Comparison of ENCODE assay signal across 19 cellular contexts in the genomic region with DNA sequence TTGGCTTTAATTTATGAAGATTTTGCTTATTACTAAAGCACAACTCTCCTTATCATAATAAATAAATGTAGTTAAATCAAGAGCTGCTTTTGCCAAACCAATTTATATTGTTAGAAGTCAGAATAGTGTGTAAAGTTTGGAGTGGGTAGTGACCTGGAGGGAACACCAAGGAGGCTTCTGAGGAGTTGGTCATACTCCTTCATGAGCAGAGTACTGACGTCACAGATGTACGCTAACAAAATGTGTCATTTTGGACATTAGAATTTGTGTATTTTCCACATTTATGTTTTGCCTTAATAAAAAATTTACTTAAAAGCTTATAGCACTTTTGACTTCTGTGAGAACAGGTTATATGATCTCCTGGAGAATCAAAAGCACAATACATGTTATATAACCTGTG.
DNase-seq lines count a peak whose midpoint lies in the region; ATAC-seq, FAIRE-seq and TF ChIP-seq lines count a peak whose summit lies in the region.
"Had no signal": no experiment of that assay in that cellular context is flagged by ENCODE, and none has a peak within 500 bp of the region (broad histone marks: within the 10 kb centered on the region; RNA-seq: fewer than 3 reads in every experiment).

No MANE protein-coding gene starts in this region.

- WGBS in HepG2 (ENCODE audit: low lambda C conversion rate), result 0% methylated on average over 2 of the region's 2 CpGs
- 50% methylated on average over 2 of the region's 2 CpGs for WGBS in right lobe of liver (ENCODE audit: insufficient coverage, low coverage, low lambda C conversion rate, missing lambda C conversion rate)

- no peak overlapping the region for H3K9ac ChIP-seq in HepG2 (ENCODE audit: insufficient read depth, low read depth, low read length)
- H3K9ac ChIP-seq: BLaER1 treated with 17β-estradiol and CSF1 and Interleukin-3, amounts not matched to agents 10 nM and 100 nM had no signal

- H3K4me1 ChIP-seq in HepG2 (ENCODE audit: insufficient read depth, low read length) (no peaks in the 10 kb centered on the region), right lobe of liver (no peaks in the 10 kb centered on the region), neuron (ENCODE audit: insufficient read depth, low read length) (peaks cover 9% of the 10 kb centered on the region)
- H3K4me1 ChIP-seq: A549; BLaER1 treated with 17β-estradiol and CSF1 and Interleukin-3, amounts not matched to agents 10 nM and 100 nM; Caco-2 had no signal

- H2AFZ ChIP-seq in HepG2 (ENCODE audit: low read length) (no peak overlapping the region), neuron (ENCODE audit: low read depth, low read length) (peak overlapping the region; percentile 30)

- H3K9me3 ChIP-seq in HepG2 (ENCODE audit: low read length) (no peaks in the 10 kb centered on the region), right lobe of liver (no peaks in the 10 kb centered on the region), neuron (ENCODE audit: low read length) (no peaks in the 10 kb centered on the region)
- H3K9me3 ChIP-seq: A549; BLaER1 treated with 17β-estradiol and CSF1 and Interleukin-3, amounts not matched to agents 10 nM and 100 nM; Caco-2 had no signal

- BruUV-seq in HepG2 (replicated peaks; lab: Mats Ljungman, UMichigan), result no TSS peak

- H3K36me3 ChIP-seq in HepG2 (replicated peaks in 1 of 2; ENCODE audit: control insufficient read depth in 1 of 2, insufficient read depth in 2 of 2, low read length in 2 of 2) (no peaks in the 10 kb centered on the region), right lobe of liver (no peaks in the 10 kb centered on the region), neuron (ENCODE audit: insufficient read depth, low read length) (no peaks in the 10 kb centered on the region)
- H3K36me3 ChIP-seq: BLaER1 treated with 17β-estradiol and CSF1 and Interleukin-3, amounts not matched to agents 10 nM and 100 nM had no signal

- H3K27ac ChIP-seq in HepG2 (ENCODE audit: extremely low read length, insufficient read depth, low read length) (no peak overlapping the region), right lobe of liver (no peak overlapping the region)
- H3K27ac ChIP-seq: 22Rv1; A549; BLaER1 treated with 17β-estradiol and CSF1 and Interleukin-3, amounts not matched to agents 10 nM and 100 nM; C4-2B had no signal

- no peak overlapping the region for H3K4me3 ChIP-seq in HepG2 (replicated peaks in 1 of 3; ENCODE audit: insufficient read depth in 1 of 3, low read depth in 2 of 3, low read length in 3 of 3)
- no peak overlapping the region for H3K4me3 ChIP-seq in right lobe of liver
- no peak overlapping the region for H3K4me3 ChIP-seq in neuron (ENCODE audit: low read length)
- H3K4me3 ChIP-seq: A549; BLaER1 treated with 17β-estradiol and CSF1 and Interleukin-3, amounts not matched to agents 10 nM and 100 nM had no signal

- no peaks in the 10 kb centered on the region for H4K20me1 ChIP-seq in HepG2 (ENCODE audit: insufficient read depth, low read length)
- H4K20me1 ChIP-seq: BLaER1 treated with 17β-estradiol and CSF1 and Interleukin-3, amounts not matched to agents 10 nM and 100 nM had no signal

- no peak for FAIRE-seq in HepG2 (lab: Jason Lieb, UNC)
- FAIRE-seq: A549, D721Med, G401.6, GM12891, GM19239 had no signal

- TF ChIP-seq CTCF in HepG2 (CRISPR knock-in tag; IDR thresholded peaks at IDR 0.05) (no peak), right lobe of liver (IDR thresholded peaks at IDR 0.05) (no peak)

- TF ChIP-seq POLR2A in HepG2 (IDR thresholded peaks at IDR 0.05; ENCODE audit: insufficient read depth in 1 of 2, low read depth in 2 of 2, low read length in 2 of 2) (no peak), right lobe of liver (IDR thresholded peaks at IDR 0.05) (no peak)

- H3K79me2 ChIP-seq in HepG2 (ENCODE audit: insufficient read depth, low read length), result no peaks in the 10 kb centered on the region

- in situ Hi-C loops in HepG2 (cut with HindIII; ENCODE audit: extremely low pct_ligation_motif_present, low pct_unique_long_range_greater_than_20kb), result no loop called here

- H3K4me2 ChIP-seq in HepG2 (ENCODE audit: low read depth, low read length), result no peak overlapping the region
- H3K4me2 ChIP-seq: A549; BLaER1 treated with 17β-estradiol and CSF1 and Interleukin-3, amounts not matched to agents 10 nM and 100 nM had no signal

- CTCF ChIA-PET in HepG2 (lab: Yijun Ruan, JAX; ENCODE audit: low intra/inter-chr PET ratio, low total read pairs), result no interaction called here

- H3K27me3 ChIP-seq in HepG2 (ENCODE audit: control insufficient read depth in 1 of 2, insufficient read depth in 2 of 2, low read length in 2 of 2), result no peaks in the 10 kb centered on the region
- no peaks in the 10 kb centered on the region for H3K27me3 ChIP-seq in right lobe of liver
- no peaks in the 10 kb centered on the region for H3K27me3 ChIP-seq in neuron (ENCODE audit: insufficient read depth, low read length)
- H3K27me3 ChIP-seq: BLaER1 treated with 17β-estradiol and CSF1 and Interleukin-3, amounts not matched to agents 10 nM and 100 nM had no signal

- ATAC-seq in HepG2 (no peak), right lobe of liver (no peak), HG02759 (IDR thresholded peaks at IDR 0.05; ENCODE audit: unreplicated experiment) (no peak)
- ATAC-seq: A549; CD8-positive, alpha-beta T cell had no signal

- intact Hi-C loops in HepG2 (cut with micrococcal nuclease; ENCODE audit: unreplicated experiment), result no loop called here
- intact Hi-C loops in right lobe of liver (cut with DNase I), result no loop called here

- TF ChIP-seq EP300 in HepG2 (IDR thresholded peaks at IDR 0.05; ENCODE audit: low read depth in 2 of 2, low read length in 2 of 2), result no peak
- no peak for TF ChIP-seq EP300 in HepG2 (CRISPR knock-in tag; IDR thresholded peaks at IDR 0.05; ENCODE audit: borderline replicate concordance)

- POLR2A ChIA-PET in HepG2 (lab: Yijun Ruan, JAX), result no interaction called here

- DNase-seq in HepG2 (ENCODE audit: low spot score), result no peak
- DNase-seq in right lobe of liver, result no peak
- DNase-seq in NCI-H226, result no peak
- DNase-seq: AML-193; Caco-2; Calu3; CD4-positive, alpha-beta T cell; CD8-positive, alpha-beta T cell; GF-D8 had no signal

- no peak for TF ChIP-seq RAD21 in HepG2 (CRISPR knock-in tag; IDR thresholded peaks at IDR 0.05)

TF ChIP-seq in HepG2, 621 proteins besides CTCF, POLR2A, EP300 and RAD21:
- TF ChIP-seq CREB1 (IDR thresholded peaks at IDR 0.05) (peak; percentile 84), CREB1 (CRISPR knock-in tag; IDR thresholded peaks at IDR 0.05) (no peak)
- TF ChIP-seq, protein P1, sequence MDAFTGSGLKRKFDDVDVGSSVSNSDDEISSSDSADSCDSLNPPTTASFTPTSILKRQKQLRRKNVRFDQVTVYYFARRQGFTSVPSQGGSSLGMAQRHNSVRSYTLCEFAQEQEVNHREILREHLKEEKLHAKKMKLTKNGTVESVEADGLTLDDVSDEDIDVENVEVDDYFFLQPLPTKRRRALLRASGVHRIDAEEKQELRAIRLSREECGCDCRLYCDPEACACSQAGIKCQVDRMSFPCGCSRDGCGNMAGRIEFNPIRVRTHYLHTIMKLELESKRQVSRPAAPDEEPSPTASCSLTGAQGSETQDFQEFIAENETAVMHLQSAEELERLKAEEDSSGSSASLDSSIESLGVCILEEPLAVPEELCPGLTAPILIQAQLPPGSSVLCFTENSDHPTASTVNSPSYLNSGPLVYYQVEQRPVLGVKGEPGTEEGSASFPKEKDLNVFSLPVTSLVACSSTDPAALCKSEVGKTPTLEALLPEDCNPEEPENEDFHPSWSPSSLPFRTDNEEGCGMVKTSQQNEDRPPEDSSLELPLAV (CRISPR knock-in tag; conservative IDR thresholded peaks at IDR 0.05; ENCODE audit: low read depth), result no peak
